25 cellular contexts compared by ENCODE assay signal in the genomic region with DNA sequence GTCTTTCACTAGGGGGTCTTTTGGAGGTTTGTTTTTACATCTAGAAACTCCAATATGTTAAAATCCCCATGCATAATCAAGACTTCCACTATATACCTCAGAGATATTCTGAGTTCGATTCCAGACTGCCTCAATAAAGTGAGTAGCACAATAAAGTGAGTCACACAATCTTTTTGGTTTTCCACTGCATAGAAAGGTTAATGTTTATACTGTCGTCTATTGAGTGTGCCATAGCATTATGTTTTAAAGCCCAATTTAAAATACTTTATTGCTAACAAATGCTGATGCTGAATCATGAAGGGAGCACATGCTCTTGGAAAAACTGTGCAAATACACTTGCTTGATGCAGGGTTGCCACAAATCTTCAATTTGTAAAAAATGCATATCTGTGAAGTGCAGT.
DNase-seq lines count a peak whose midpoint lies in the region; ATAC-seq, FAIRE-seq and TF ChIP-seq lines count a peak whose summit lies in the region.
"Had no signal": no experiment of that assay in that cellular context is flagged by ENCODE, and none has a peak within 500 bp of the region (broad histone marks: within the 10 kb centered on the region; RNA-seq: fewer than 3 reads in every experiment).

No MANE protein-coding gene starts in this region.

- H3K36me3 Mint-ChIP-seq in activated naive CD4-positive, alpha-beta T cell treated with anti-CD3 and anti-CD28 coated beads for 36 hours (ENCODE audit: low read depth) = no peaks in the 10 kb centered on the region
- no peaks in the 10 kb centered on the region for H3K36me3 Mint-ChIP-seq in immature natural killer cell
- H3K36me3 Mint-ChIP-seq in activated T-cell treated with anti-CD3 and anti-CD28 coated beads, Interleukin-2, amount 50 U/mL, for 72 hours (ENCODE audit: insufficient read depth in 2 of 2) = no peaks in the 10 kb centered on the region
- H3K36me3 Mint-ChIP-seq: CD14-positive monocyte had no signal

- no peaks in the 10 kb centered on the region for H3K4me1 Mint-ChIP-seq in activated naive CD4-positive, alpha-beta T cell treated with anti-CD3 and anti-CD28 coated beads for 36 hours (ENCODE audit: low read depth)
- H3K4me1 Mint-ChIP-seq in immature natural killer cell = no peaks in the 10 kb centered on the region
- no peaks in the 10 kb centered on the region for H3K4me1 Mint-ChIP-seq in activated T-cell treated with anti-CD3 and anti-CD28 coated beads, Interleukin-2, amount 50 U/mL, for 72 hours (ENCODE audit: low read depth)
- H3K4me1 Mint-ChIP-seq: CD14-positive monocyte, GM23338, H9 had no signal

- H3K27ac ChIP-seq in A549 = no peak overlapping the region
- H3K27ac ChIP-seq: 22Rv1; BLaER1 treated with 17β-estradiol and CSF1 and Interleukin-3, amounts not matched to agents 10 nM and 100 nM had no signal

- TF ChIP-seq CTCF in A549 (IDR thresholded peaks at IDR 0.05) = no peak

- no peaks in the 10 kb centered on the region for H3K27me3 Mint-ChIP-seq in activated naive CD4-positive, alpha-beta T cell treated with anti-CD3 and anti-CD28 coated beads for 36 hours (ENCODE audit: low read depth)
- peaks cover 0 to 4% (median 0%) of the 10 kb centered on the region in 3 donors for H3K27me3 Mint-ChIP-seq in immature natural killer cell (ENCODE audit: low read depth in 3 of 3)
- H3K27me3 Mint-ChIP-seq in activated T-cell treated with anti-CD3 and anti-CD28 coated beads, Interleukin-2, amount 50 U/mL, for 72 hours (ENCODE audit: low read depth) = peaks cover 3% of the 10 kb centered on the region

- CTCF ChIA-PET in A549 (lab: Yijun Ruan, JAX) = no interaction called here
- CTCF ChIA-PET in activated naive CD4-positive, alpha-beta T cell treated with anti-CD3 and anti-CD28 coated beads for 36 hours (lab: Charles Lee) = no interaction called here

- H3K9me3 Mint-ChIP-seq in activated naive CD4-positive, alpha-beta T cell treated with anti-CD3 and anti-CD28 coated beads for 36 hours = peaks cover 1% of the 10 kb centered on the region
- H3K9me3 Mint-ChIP-seq in immature natural killer cell = peaks cover 0 to 6% (median 0%) of the 10 kb centered on the region in 6 donors
- peaks cover 0 to 3% of the 10 kb centered on the region in 2 donors for H3K9me3 Mint-ChIP-seq in activated T-cell treated with anti-CD3 and anti-CD28 coated beads, Interleukin-2, amount 50 U/mL, for 72 hours
- H3K9me3 Mint-ChIP-seq: CD4-positive, alpha-beta T cell; GM23338 had no signal

- no peak for TF ChIP-seq EP300 in A549 (IDR thresholded peaks at IDR 0.05)

- no peak overlapping the region for H3K4me2 ChIP-seq in A549
- H3K4me2 ChIP-seq: BLaER1 treated with 17β-estradiol and CSF1 and Interleukin-3, amounts not matched to agents 10 nM and 100 nM; GM23338 had no signal

- DNase-seq in A549 (ENCODE audit: low read depth in 1 of 2, low spot score in 1 of 2) (no peak), left colon (no peak), NCI-H774 (lab: John Stamatoyannopoulos, UW) (no peak), immature natural killer cell (no peak)
- DNase-seq in activated naive CD4-positive, alpha-beta T cell treated with anti-CD3 and anti-CD28 coated beads for 36 hours = no peak
- DNase-seq in activated T-cell treated with anti-CD3 and anti-CD28 coated beads, Interleukin-2, amount 50 U/mL, for 72 hours = no peak
- DNase-seq: ACHN; AML-193; BE2C; Calu3; CD4-positive, alpha-beta T cell; COR-L47; DMS79 treated with DMSO at 0.1 percent for 48 hours; GF-D8; H9 had no signal

- no peaks in the 10 kb centered on the region for H3K4me1 ChIP-seq in A549
- H3K4me1 ChIP-seq: BE2C had no signal

- H3K27ac Mint-ChIP-seq in activated naive CD4-positive, alpha-beta T cell treated with anti-CD3 and anti-CD28 coated beads for 36 hours = no peak overlapping the region
- H3K27ac Mint-ChIP-seq in immature natural killer cell = no peak overlapping the region
- H3K27ac Mint-ChIP-seq in activated T-cell treated with anti-CD3 and anti-CD28 coated beads, Interleukin-2, amount 50 U/mL, for 72 hours = no peak overlapping the region
- H3K27ac Mint-ChIP-seq: CD14-positive monocyte; CD4-positive, alpha-beta T cell; GM23338; H9 had no signal

- POLR2A ChIA-PET in A549 (lab: Yijun Ruan, JAX) = no interaction called here

- no peak overlapping the region for H3K4me3 ChIP-seq in A549
- H3K4me3 ChIP-seq: BLaER1 treated with 17β-estradiol and CSF1 and Interleukin-3, amounts not matched to agents 10 nM and 100 nM; GM23338 had no signal

- H3K9me3 ChIP-seq in A549 = peaks cover 26% of the 10 kb centered on the region
- H3K9me3 ChIP-seq: BE2C had no signal

- intact Hi-C loops in left colon (cut with DNase I, micrococcal nuclease) = no loop called here
- intact Hi-C loops in activated naive CD4-positive, alpha-beta T cell treated with anti-CD3 and anti-CD28 coated beads for 36 hours (cut with micrococcal nuclease) = no loop called here

- TF ChIP-seq RAD21 in A549 (conservative IDR thresholded peaks at IDR 0.05 in 1 of 2, IDR thresholded peaks at IDR 0.05 in 1 of 2) = no peak

- ATAC-seq in A549 (no peak), GM19463 (IDR thresholded peaks at IDR 0.05; ENCODE audit: unreplicated experiment) (peak; percentile 20), HG03354 (IDR thresholded peaks at IDR 0.05; ENCODE audit: poor library complexity, severe bottlenecking, unreplicated experiment) (peak; percentile 16), left colon (peak; percentile 95)
- ATAC-seq in activated T-cell treated with anti-CD3 and anti-CD28 coated beads, Interleukin-2, amount 50 U/mL, for 72 hours (replicated peaks in 1 of 2) = no peak
- ATAC-seq: GM23338, HCT116 had no signal

- peak; percentile 39 for FAIRE-seq in A549 (lab: Jason Lieb, UNC)
- FAIRE-seq: A204.1, GM12891, GM19239 had no signal

- 7% methylated on average over 2 of the region's 2 CpGs for WGBS in A549 (ENCODE audit: missing lambda C conversion rate)

- no peak overlapping the region for H3K4me3 Mint-ChIP-seq in activated naive CD4-positive, alpha-beta T cell treated with anti-CD3 and anti-CD28 coated beads for 36 hours
- no peak overlapping the region for H3K4me3 Mint-ChIP-seq in immature natural killer cell
- no peak overlapping the region for H3K4me3 Mint-ChIP-seq in activated T-cell treated with anti-CD3 and anti-CD28 coated beads, Interleukin-2, amount 50 U/mL, for 72 hours
- H3K4me3 Mint-ChIP-seq: CD14-positive monocyte; CD4-positive, alpha-beta T cell; GM23338; H9 had no signal

- TF ChIP-seq POLR2A in A549 (IDR thresholded peaks at IDR 0.05; ENCODE audit: low read length) = no peak

TF ChIP-seq in A549, 52 proteins besides CTCF, POLR2A, EP300 and RAD21:
- TF ChIP-seq POLR2AphosphoS2 (conservative IDR thresholded peaks at IDR 0.05; ENCODE audit: low read length) (no peak), CHD2 (IDR thresholded peaks at IDR 0.05; ENCODE audit: low read length, partially characterized antibody) (no peak), CBX8 (IDR thresholded peaks at IDR 0.05) (no peak), ESRRA (IDR thresholded peaks at IDR 0.05; ENCODE audit: borderline replicate concordance, low read length) (no peak), HOXA7 (CRISPR knock-in tag; IDR thresholded peaks at IDR 0.05) (no peak)
- TF ChIP-seq, protein P1, sequence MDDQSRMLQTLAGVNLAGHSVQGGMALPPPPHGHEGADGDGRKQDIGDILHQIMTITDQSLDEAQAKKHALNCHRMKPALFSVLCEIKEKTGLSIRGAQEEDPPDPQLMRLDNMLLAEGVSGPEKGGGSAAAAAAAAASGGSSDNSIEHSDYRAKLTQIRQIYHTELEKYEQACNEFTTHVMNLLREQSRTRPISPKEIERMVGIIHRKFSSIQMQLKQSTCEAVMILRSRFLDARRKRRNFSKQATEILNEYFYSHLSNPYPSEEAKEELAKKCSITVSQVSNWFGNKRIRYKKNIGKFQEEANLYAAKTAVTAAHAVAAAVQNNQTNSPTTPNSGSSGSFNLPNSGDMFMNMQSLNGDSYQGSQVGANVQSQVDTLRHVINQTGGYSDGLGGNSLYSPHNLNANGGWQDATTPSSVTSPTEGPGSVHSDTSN (IDR thresholded peaks at IDR 0.05) = no peak
- TF ChIP-seq, protein P2, sequence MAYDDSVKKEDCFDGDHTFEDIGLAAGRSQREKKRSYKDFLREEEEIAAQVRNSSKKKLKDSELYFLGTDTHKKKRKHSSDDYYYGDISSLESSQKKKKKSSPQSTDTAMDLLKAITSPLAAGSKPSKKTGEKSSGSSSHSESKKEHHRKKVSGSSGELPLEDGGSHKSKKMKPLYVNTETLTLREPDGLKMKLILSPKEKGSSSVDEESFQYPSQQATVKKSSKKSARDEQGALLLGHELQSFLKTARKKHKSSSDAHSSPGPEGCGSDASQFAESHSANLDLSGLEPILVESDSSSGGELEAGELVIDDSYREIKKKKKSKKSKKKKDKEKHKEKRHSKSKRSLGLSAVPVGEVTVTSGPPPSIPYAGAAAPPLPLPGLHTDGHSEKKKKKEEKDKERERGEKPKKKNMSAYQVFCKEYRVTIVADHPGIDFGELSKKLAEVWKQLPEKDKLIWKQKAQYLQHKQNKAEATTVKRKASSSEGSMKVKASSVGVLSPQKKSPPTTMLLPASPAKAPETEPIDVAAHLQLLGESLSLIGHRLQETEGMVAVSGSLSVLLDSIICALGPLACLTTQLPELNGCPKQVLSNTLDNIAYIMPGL (CRISPR knock-in tag; IDR thresholded peaks at IDR 0.05; ENCODE audit: borderline replicate concordance) = no peak

Comparison
In these comparisons a context has a peak if more than half of its experiments do, and no peak if none do; other contexts are left out.
1. ATAC-seq: peak in GM19463 (single experiment), HG03354 (single experiment) and left colon (single experiment); none in A549 (0 of 2) and activated T-cell treated with anti-CD3 and anti-CD28 coated beads, Interleukin-2, amount 50 U/mL, for 72 hours (0 of 2).